16 cellular contexts compared by ENCODE assay signal in the genomic region with DNA sequence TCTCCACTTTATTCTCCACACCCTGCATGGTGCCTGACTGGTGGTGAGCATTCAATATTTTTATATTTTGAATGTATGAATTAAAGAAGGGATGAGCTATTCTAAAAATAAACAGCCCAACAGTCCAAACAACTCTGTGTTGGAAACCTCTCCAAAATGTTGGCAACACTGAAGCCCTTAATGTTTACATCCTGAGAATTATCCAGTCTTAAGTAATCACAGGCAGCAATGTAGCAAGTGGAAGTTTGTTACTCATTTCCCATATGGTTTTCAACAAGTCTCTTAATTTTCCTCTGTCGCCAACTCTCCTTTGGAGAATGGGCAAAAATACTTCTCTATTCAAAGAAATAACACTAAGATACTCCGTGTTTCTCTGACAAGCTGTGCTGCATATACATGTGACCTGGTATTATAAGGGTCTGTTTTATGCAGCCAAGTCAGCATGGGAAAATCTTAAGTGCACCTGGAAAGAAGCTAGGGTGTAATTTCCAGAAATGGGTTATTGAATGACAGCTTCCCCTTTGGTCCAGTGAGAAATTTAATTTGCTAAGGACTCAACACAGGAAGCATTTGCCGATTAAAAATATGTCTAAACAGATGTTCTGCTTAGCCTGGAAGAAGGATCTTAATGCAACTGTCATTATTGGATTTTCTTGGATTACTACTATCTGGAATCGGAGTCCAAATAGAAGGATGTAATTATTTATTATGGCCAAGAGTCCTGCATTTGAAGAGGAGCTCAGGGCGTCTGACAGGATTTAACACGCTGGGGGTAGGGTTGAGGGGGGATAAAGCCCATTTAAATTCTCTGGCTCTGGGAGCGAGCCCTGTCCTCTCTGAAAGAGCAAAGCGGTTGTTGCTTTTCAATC.
DNase-seq lines count a peak whose midpoint lies in the region; ATAC-seq, FAIRE-seq and TF ChIP-seq lines count a peak whose summit lies in the region.
"Had no signal": no experiment of that assay in that cellular context is flagged by ENCODE, and none has a peak within 500 bp of the region (broad histone marks: within the 10 kb centered on the region; RNA-seq: fewer than 3 reads in every experiment).

No MANE protein-coding gene starts in this region.

- peak overlapping the region; percentile 62 for H3K27ac ChIP-seq in left ventricle myocardium inferior (replicated peaks)
- H3K27ac ChIP-seq in aorta (ENCODE audit: low read depth in 1 of 2, low read length in 2 of 2), result no peak overlapping the region
- H3K27ac ChIP-seq: HL-60, RWPE1 had no signal

- intact Hi-C loops in Right ventricle myocardium superior (cut with DNase I), result no loop called here
- intact Hi-C loops in cardiac septum (cut with DNase I), result no loop called here
- intact Hi-C loops in left ventricle myocardium inferior (cut with micrococcal nuclease), result no loop called here
- intact Hi-C loops in aorta (cut with DNase I), result no loop called here

- no peak overlapping the region for H3K9ac ChIP-seq in adipocyte (ENCODE audit: low read length)

- no peak for FAIRE-seq in H54 (lab: Jason Lieb, UNC)
- FAIRE-seq: G401.6 had no signal

- H3K27me3 ChIP-seq in adipocyte (replicated peaks; ENCODE audit: control insufficient read depth, insufficient read depth, low read length) (peaks cover 20% of the 10 kb centered on the region), left ventricle myocardium inferior (ENCODE audit: low read depth) (no peaks in the 10 kb centered on the region), aorta (ENCODE audit: control insufficient read depth in 1 of 2, insufficient read depth in 2 of 2, low read length in 1 of 2) (no peaks in the 10 kb centered on the region)

- H3K4me1 ChIP-seq in adipocyte (ENCODE audit: control insufficient read depth, insufficient read depth, low read length), result peaks cover 9% of the 10 kb centered on the region
- H3K4me1 ChIP-seq in left ventricle myocardium inferior, result peaks cover 27% of the 10 kb centered on the region
- H3K4me1 ChIP-seq in aorta (ENCODE audit: control insufficient read depth in 1 of 2, insufficient read depth in 2 of 2, low read length in 2 of 2), result no peaks in the 10 kb centered on the region
- H3K4me1 ChIP-seq: Caco-2 had no signal

- H3K36me3 ChIP-seq in adipocyte (ENCODE audit: control insufficient read depth, insufficient read depth, low read length, severe bottlenecking), result no peaks in the 10 kb centered on the region
- no peaks in the 10 kb centered on the region for H3K36me3 ChIP-seq in left ventricle myocardium inferior
- H3K36me3 ChIP-seq in aorta (ENCODE audit: control insufficient read depth in 1 of 2, insufficient read depth in 2 of 2, low read length in 1 of 2), result no peaks in the 10 kb centered on the region

- no peak for TF ChIP-seq POLR2A in H54 (IDR thresholded peaks at IDR 0.05; ENCODE audit: low read depth, low read length)

- H3K4me3 ChIP-seq in adipocyte (ENCODE audit: low read length), result no peak overlapping the region
- no peak overlapping the region for H3K4me3 ChIP-seq in left ventricle myocardium inferior
- no peak overlapping the region for H3K4me3 ChIP-seq in aorta (ENCODE audit: low read length in 2 of 2)

- H3K9me3 ChIP-seq in adipocyte (ENCODE audit: control insufficient read depth, low read length) (peaks cover 3% of the 10 kb centered on the region), left ventricle myocardium inferior (replicated peaks) (peaks cover 4% of the 10 kb centered on the region), aorta (ENCODE audit: control insufficient read depth, low read length) (no peaks in the 10 kb centered on the region)

- DNase-seq in Right ventricle myocardium superior (no peak), cardiac septum (ENCODE audit: low spot score) (no peak), adipocyte (ENCODE audit: low read depth) (peak; percentile 4), left ventricle myocardium inferior (no peak), H54 (ENCODE audit: insufficient read length, low spot score) (no peak), aorta (no peak), DMS114 treated with DMSO at 0.1 percent for 48 hours (lab: John Stamatoyannopoulos, UW; ENCODE audit: unreplicated experiment) (no peak)
- DNase-seq: Caco-2, DMS79 treated with DMSO at 0.1 percent for 48 hours, NCI-H1436, NCI-H2029 treated with DMSO at 0.1 percent for 48 hours, NCI-H526 treated with DMSO at 0.1 percent for 48 hours had no signal

- no peak for TF ChIP-seq CTCF in left ventricle myocardium inferior (IDR thresholded peaks at IDR 0.05; ENCODE audit: borderline replicate concordance)

- 53 to 60% methylated on average over 8 of the region's 8 CpGs for WGBS in aorta, 2 donors

- peak; percentile 80 for ATAC-seq in Right ventricle myocardium superior (ENCODE audit: poor library complexity)
- no peak for ATAC-seq in activated CD4-positive, CD25-positive, alpha-beta regulatory T cell treated with anti-CD3 and anti-CD28 coated beads, Interleukin-2, amount 50 U/mL, for 24 hours
- no peak for ATAC-seq in aorta (ENCODE audit: low FRiP score)
